8 cellular contexts compared by ENCODE assay signal in the genomic region with DNA sequence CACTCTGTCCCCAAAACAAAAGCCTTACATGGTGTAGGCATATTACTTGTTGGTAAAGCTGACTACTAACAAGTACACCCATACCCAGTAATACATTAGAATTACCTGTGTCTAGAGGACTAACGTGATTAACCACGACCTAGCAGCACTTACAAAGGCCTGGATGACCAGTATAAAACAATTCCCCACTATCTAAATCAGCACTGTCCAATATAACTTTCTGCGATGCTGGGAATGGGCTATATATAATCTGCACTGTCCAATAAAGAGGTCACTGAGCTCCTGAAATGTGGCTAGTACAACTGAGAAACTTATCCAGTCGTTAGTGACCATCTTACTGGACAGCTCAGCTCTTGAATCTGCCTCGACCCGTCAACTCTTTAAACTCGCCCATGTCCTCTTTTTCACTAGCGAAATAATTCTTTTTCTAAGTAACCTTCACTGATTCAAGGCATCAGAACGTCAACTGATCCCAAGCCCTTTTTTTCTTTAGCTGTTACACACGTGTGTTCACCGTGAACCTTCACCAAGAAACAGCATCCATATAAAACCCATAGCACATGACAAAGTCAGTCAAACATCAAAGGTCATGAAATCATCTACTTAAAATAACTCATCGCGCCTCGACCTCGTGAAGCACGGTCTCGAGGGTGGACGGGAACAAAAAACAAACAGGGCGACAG. TPM values are rescaled to one million over a fixed set of nuclear protein-coding genes. Genes with fewer than 3 reads are reported as not detected.
DNase-seq lines count a peak whose midpoint lies in the region; ATAC-seq and TF ChIP-seq lines count a peak whose summit lies in the region.

No MANE protein-coding gene starts in this region.

- peaks cover 59% of the 10 kb centered on the region for H3K79me2 ChIP-seq in OCI-LY3 (ENCODE audit: low read length)

- 4 to 7% (median 5%) methylated on average over 19 of the region's 19 CpGs for WGBS in heart left ventricle, 4 donors

- no peaks in the 10 kb centered on the region for H3K36me3 ChIP-seq in heart left ventricle
- H3K36me3 ChIP-seq in OCI-LY3 (replicated peaks; ENCODE audit: low read depth, low read length), result no peaks in the 10 kb centered on the region
- no peaks in the 10 kb centered on the region for H3K36me3 ChIP-seq in effector memory CD4-positive, alpha-beta T cell (ENCODE audit: control insufficient read depth, insufficient read depth, low read length)

- H3K9me3 Mint-ChIP-seq in natural killer cell, result no peaks in the 10 kb centered on the region

- no peak for TF ChIP-seq CTCF in heart left ventricle (IDR thresholded peaks at IDR 0.05)
- TF ChIP-seq CTCF in OCI-LY3 (IDR thresholded peaks at IDR 0.05; ENCODE audit: low read depth, low read length), result no peak
- TF ChIP-seq CTCF in natural killer cell (IDR thresholded peaks at IDR 0.05), result no peak

- 0 out of 2 replicates have a peak overlapping the region, but pooled peaks have one; percentile 42 for H2AFZ ChIP-seq in OCI-LY3 (ENCODE audit: low read depth, low read length)

- H3K27me3 ChIP-seq in heart left ventricle (no peaks in the 10 kb centered on the region), OCI-LY3 (ENCODE audit: low read depth, low read length) (no peaks in the 10 kb centered on the region)
- H3K27me3 ChIP-seq in effector memory CD4-positive, alpha-beta T cell (replicated peaks; ENCODE audit: control insufficient read depth, insufficient read depth, low read length, poor library complexity, severe bottlenecking), result no peaks in the 10 kb centered on the region

- no peaks in the 10 kb centered on the region for H3K27me3 Mint-ChIP-seq in natural killer cell (ENCODE audit: low read depth in 2 of 2)

- peak in 3 of 4 donors; percentile 0 to 31 (median 1) for ATAC-seq in heart left ventricle
- ATAC-seq in natural killer cell, result no peak
- ATAC-seq in GM18907 (IDR thresholded peaks at IDR 0.05; ENCODE audit: unreplicated experiment), result no peak

- H3K4me2 ChIP-seq in OCI-LY3 (ENCODE audit: low read length), result peak overlapping the region; percentile 98

- no peak for DNase-seq in heart left ventricle
- DNase-seq in cardiac septum (ENCODE audit: low spot score), result no peak
- no peak for DNase-seq in effector memory CD4-positive, alpha-beta T cell
- no peak for DNase-seq in natural killer cell
- no peak for DNase-seq in hypothalamus (lab: John Stamatoyannopoulos, UW)
- no peak for DNase-seq in T1000 (lab: John Stamatoyannopoulos, UW)

- peaks cover 2 to 56% (median 38%) of the 10 kb centered on the region in 12 donors for H3K4me1 ChIP-seq in heart left ventricle
- peaks cover 39% of the 10 kb centered on the region for H3K4me1 ChIP-seq in OCI-LY3 (ENCODE audit: low read length)
- peaks cover 14% of the 10 kb centered on the region for H3K4me1 ChIP-seq in effector memory CD4-positive, alpha-beta T cell (ENCODE audit: control insufficient read depth, insufficient read depth, low read length, poor library complexity, severe bottlenecking)

- H3K4me3 ChIP-seq in heart left ventricle (peak overlapping the region; percentile 20 to 92 (median 74)), OCI-LY3 (ENCODE audit: low read length) (peak overlapping the region; percentile 94)
- H3K4me3 ChIP-seq in effector memory CD4-positive, alpha-beta T cell (ENCODE audit: insufficient read depth, low read depth, low read length, poor library complexity, severe bottlenecking), result peak overlapping the region; percentile 48

- H3K27ac ChIP-seq in heart left ventricle (peak overlapping the region; percentile 96 to 99 (median 98)), OCI-LY3 (ENCODE audit: low read length) (peak overlapping the region; percentile 86)
- H3K27ac ChIP-seq in effector memory CD4-positive, alpha-beta T cell (ENCODE audit: insufficient read depth, low read length, poor library complexity, severe bottlenecking), result peak overlapping the region; percentile 95

- peak overlapping the region; percentile 95 for H3K9ac ChIP-seq in OCI-LY3 (ENCODE audit: low read length)

- no peaks in the 10 kb centered on the region for H3K36me3 Mint-ChIP-seq in natural killer cell

- no peaks in the 10 kb centered on the region for H4K20me1 ChIP-seq in OCI-LY3 (ENCODE audit: insufficient read depth, low read length)

- TF ChIP-seq POLR2A in heart left ventricle (IDR thresholded peaks at IDR 0.05), result no peak

- intact Hi-C loops in heart left ventricle (cut with DNase I) (loop anchor here in 3 of 10 donors (2.0 to 10.0 kb wide), 4 partner anchors 20 to 382 kb away; partner anchors contain the start of gene IRF2BPL (in 1 of the 3)), cardiac septum (cut with DNase I) (loop anchor here (2.0 kb wide), 1 partner anchor 20 kb away; no protein-coding TSS in a partner anchor), natural killer cell (cut with micrococcal nuclease) (loop anchor here (5.0 kb wide), 3 partner anchors 330 to 520 kb away; partner anchors contain the start of genes AHSA1, SPTLC2 and VIPAS39)

- H3K9me3 ChIP-seq in heart left ventricle, result peaks cover 0 to 1% (median 0%) of the 10 kb centered on the region in 12 donors
- no peaks in the 10 kb centered on the region for H3K9me3 ChIP-seq in OCI-LY3 (ENCODE audit: insufficient read depth, low read length)
- H3K9me3 ChIP-seq in effector memory CD4-positive, alpha-beta T cell (ENCODE audit: control insufficient read depth, low read length), result no peaks in the 10 kb centered on the region

- peaks cover 40 to 46% of the 10 kb centered on the region in 2 donors for H3K4me1 Mint-ChIP-seq in natural killer cell

- H3K27ac Mint-ChIP-seq in natural killer cell, result peak overlapping the region; percentile 88 to 98

- peak overlapping the region; percentile 96 for H3K4me3 Mint-ChIP-seq in natural killer cell

RNA-seq across cellular contexts. Expression of gene CIPC, which starts 0.9 kb away (rescaled TPM):
- total RNA-seq in heart left ventricle (10 to 100 TPM; 44.5 to 85.9 (median 66.7) TPM), cardiac septum (45.9 TPM), natural killer cell (10 to 100 TPM in 1 of 3 donors, 1 to 10 TPM in 2; 7.1 to 10.0 (median 9.9) TPM)
- 10 to 100 TPM; 10.9 to 27.0 TPM for polyA plus RNA-seq in heart left ventricle

RNA-seq across cellular contexts. Expression of gene ZDHHC22, which starts 44.4 kb away (rescaled TPM):
- total RNA-seq in heart left ventricle, result under 1 TPM in 1 of 9 donors, not detected in 8; 0.12 TPM
- not detected for polyA plus RNA-seq in heart left ventricle
- total RNA-seq in cardiac septum, result not detected
- not detected for total RNA-seq in natural killer cell

Comparison
In these comparisons a context has a peak if more than half of its experiments do, and no peak if none do; other contexts are left out.
1. ATAC-seq: peak in heart left ventricle (3 of 4); none in natural killer cell (0 of 3) and GM18907 (single experiment).
2. Peak in every context shown above with its lines, with median percentiles within 50 percentile points of each other: H3K27ac ChIP-seq and H3K4me3 ChIP-seq.